9 cellular contexts compared by ENCODE assay signal in genomic region chr9:79757906-79758669, GRCh38.
A peak's percentile ranks its signal among the peaks of the same experiment; 100 is the strongest.
DNase-seq lines count a peak whose midpoint lies in the region; ATAC-seq, FAIRE-seq and TF ChIP-seq lines count a peak whose summit lies in the region.
"Had no signal": no experiment of that assay in that cellular context is flagged by ENCODE, and none has a peak within 500 bp of the region (broad histone marks: within the 10 kb centered on the region; RNA-seq: fewer than 3 reads in every experiment).

No MANE protein-coding gene starts in this region.

- BruUV-seq in endothelial cell of umbilical vein (replicated peaks; lab: Mats Ljungman, UMichigan): no TSS peak

- no peaks in the 10 kb centered on the region for H3F3A ChIP-seq in MM.1S (ENCODE audit: insufficient read depth, low read length)

- no peaks in the 10 kb centered on the region for H3K27me3 ChIP-seq in MM.1S (replicated peaks; ENCODE audit: insufficient read depth, low read length)
- no peaks in the 10 kb centered on the region for H3K27me3 ChIP-seq in endothelial cell of umbilical vein (ENCODE audit: control insufficient read depth in 2 of 2, insufficient read depth in 2 of 2, low read length in 2 of 2)

- H3K79me2 ChIP-seq in MM.1S (ENCODE audit: low read length) (no peaks in the 10 kb centered on the region), endothelial cell of umbilical vein (ENCODE audit: control insufficient read depth, insufficient read depth, low read length) (no peaks in the 10 kb centered on the region)

- H3K4me3 ChIP-seq in MM.1S (ENCODE audit: low read length): no peak overlapping the region
- H3K4me3 ChIP-seq in endothelial cell of umbilical vein (replicated peaks in 1 of 3; ENCODE audit: insufficient read depth in 1 of 3, low read depth in 1 of 3, low read length in 3 of 3): no peak overlapping the region

- H2AFZ ChIP-seq in MM.1S (ENCODE audit: low read length): no peak overlapping the region
- H2AFZ ChIP-seq in endothelial cell of umbilical vein (ENCODE audit: low read depth, low read length): no peak overlapping the region

- TF ChIP-seq POLR2A in endothelial cell of umbilical vein (IDR thresholded peaks at IDR 0.05; ENCODE audit: low read depth, low read length): no peak

- H3K9me2 ChIP-seq in MM.1S (replicated peaks; ENCODE audit: insufficient read depth, low read length): no peaks in the 10 kb centered on the region

- POLR2A ChIA-PET in endothelial cell of umbilical vein (lab: Charles Lee): no interaction called here

- H4K20me1 ChIP-seq in MM.1S (ENCODE audit: insufficient read depth, low read length) (no peaks in the 10 kb centered on the region), endothelial cell of umbilical vein (replicated peaks; ENCODE audit: control insufficient read depth, extremely low read depth, insufficient read depth, low read length) (no peaks in the 10 kb centered on the region)

- peak; percentile 49 for FAIRE-seq in G401.6 (lab: Jason Lieb, UNC)
- peak; percentile 40 for FAIRE-seq in endothelial cell of umbilical vein (lab: Jason Lieb, UNC)

- DNase-seq in MM.1S (no peak), endothelial cell of umbilical vein (ENCODE audit: low read depth, low spot score) (peak; percentile 31), renal cortical epithelial cell (ENCODE audit: low read depth) (peak; percentile 32)
- DNase-seq: activated CD8-positive, alpha-beta memory T cell treated with anti-CD3 and anti-CD28 coated beads for 24 hours; central memory CD4-positive, alpha-beta T cell had no signal

- dilution Hi-C loops in endothelial cell of umbilical vein (cut with MboI; ENCODE audit: extremely low pct_ligation_motif_present, low sequenced_read_pairs): no loop called here

- peak; percentile 40 for TF ChIP-seq CTCF in MM.1S (IDR thresholded peaks at IDR 0.05; ENCODE audit: low read length)
- TF ChIP-seq CTCF in endothelial cell of umbilical vein (IDR thresholded peaks at IDR 0.05; ENCODE audit: extremely low read depth in 1 of 2, insufficient read depth in 1 of 2, low read depth in 1 of 2, low read length in 2 of 2): peak; percentile 18 to 39

- H3K4me2 ChIP-seq in MM.1S (ENCODE audit: low read depth, low read length): no peak overlapping the region
- H3K4me2 ChIP-seq in endothelial cell of umbilical vein (ENCODE audit: insufficient read depth, low read length): no peak overlapping the region

- no peaks in the 10 kb centered on the region for H3K9me3 ChIP-seq in MM.1S (replicated peaks; ENCODE audit: insufficient read depth, low read length)
- no peaks in the 10 kb centered on the region for H3K9me3 ChIP-seq in endothelial cell of umbilical vein (replicated peaks; ENCODE audit: control insufficient read depth, insufficient read depth, low read length)

- intact Hi-C loops in endothelial cell of umbilical vein (cut with micrococcal nuclease): loop anchor here (1.0 to 5.0 kb wide), 3 partner anchors 187 to 419 kb away; partner anchors contain the start of gene TLE4

- ATAC-seq in HG03457 (IDR thresholded peaks at IDR 0.05; ENCODE audit: unreplicated experiment): no peak
- no peak for ATAC-seq in HG03342 (IDR thresholded peaks at IDR 0.05; ENCODE audit: unreplicated experiment)
- no peak for ATAC-seq in HG03442 (IDR thresholded peaks at IDR 0.05; ENCODE audit: unreplicated experiment)

- CTCF ChIA-PET in endothelial cell of umbilical vein (lab: Charles Lee): interaction anchor here (0.8 to 1.3 kb wide), 7 partner anchors 17 to 418 kb away, joined by 3 to 7 read pairs (median 3); partner anchors contain the start of gene TLE4

- H3K9ac ChIP-seq in MM.1S (ENCODE audit: low read length) (no peak overlapping the region), endothelial cell of umbilical vein (replicated peaks; ENCODE audit: extremely low read depth, insufficient read depth, low read length) (no peak overlapping the region)

- H3K27ac ChIP-seq in MM.1S (ENCODE audit: low read length) (no peak overlapping the region), endothelial cell of umbilical vein (ENCODE audit: insufficient read depth, low read depth, low read length) (no peak overlapping the region)

- H3K9me1 ChIP-seq in endothelial cell of umbilical vein (replicated peaks; ENCODE audit: control insufficient read depth, extremely low read depth, insufficient read depth, low read length): no peaks in the 10 kb centered on the region

- no peaks in the 10 kb centered on the region for H3K36me3 ChIP-seq in MM.1S (replicated peaks; ENCODE audit: insufficient read depth, low read length)
- H3K36me3 ChIP-seq in endothelial cell of umbilical vein (ENCODE audit: control insufficient read depth in 2 of 2, extremely low read depth in 1 of 2, insufficient read depth in 2 of 2, low read length in 2 of 2): no peaks in the 10 kb centered on the region

- H3K4me1 ChIP-seq in MM.1S (ENCODE audit: low read length) (no peaks in the 10 kb centered on the region), endothelial cell of umbilical vein (ENCODE audit: control insufficient read depth, extremely low read depth, insufficient read depth, low read length) (no peaks in the 10 kb centered on the region)

TF ChIP-seq in endothelial cell of umbilical vein, 7 proteins besides CTCF, POLR2A, EP300 and RAD21:
- TF ChIP-seq MYC (IDR thresholded peaks at IDR 0.05; ENCODE audit: low read depth, low read length): no peak
- TF ChIP-seq MAX (IDR thresholded peaks at IDR 0.05; ENCODE audit: insufficient read depth, insufficient read length): no peak
- no peak for TF ChIP-seq POLR2AphosphoS5 (IDR thresholded peaks at IDR 0.05; ENCODE audit: insufficient read depth, low read depth, low read length)
- no peak for TF ChIP-seq JUN (IDR thresholded peaks at IDR 0.05; ENCODE audit: borderline replicate concordance, insufficient read depth, insufficient read length, low read depth)
- no peak for TF ChIP-seq EZH2 (IDR thresholded peaks at IDR 0.05; ENCODE audit: borderline replicate concordance, low read depth, low read length, severe bottlenecking)
- TF ChIP-seq GATA2 (IDR thresholded peaks at IDR 0.05; ENCODE audit: insufficient read depth, insufficient read length, low read depth, low read length): no peak
- no peak for TF ChIP-seq FOS (IDR thresholded peaks at IDR 0.05; ENCODE audit: borderline replicate concordance, insufficient read depth, low read length)
